Comparison of ENCODE assay signal across 9 cellular contexts in genomic region chr6:31355540-31355988, GRCh38. TPM values are rescaled to one million over a fixed set of nuclear protein-coding genes. Genes with fewer than 3 reads are reported as not detected.
DNase-seq lines count a peak whose midpoint lies in the region; ATAC-seq, FAIRE-seq and TF ChIP-seq lines count a peak whose summit lies in the region.
"Had no signal": no experiment of that assay in that cellular context is flagged by ENCODE, and none has a peak within 500 bp of the region (broad histone marks: within the 10 kb centered on the region; RNA-seq: fewer than 3 reads in every experiment).

No MANE protein-coding gene starts in this region.

- peak in 3 of 5 donors; percentile 15 to 27 (median 25) for DNase-seq in CD8-positive, alpha-beta memory T cell
- DNase-seq in Peyer's patch (no peak), endothelial cell (ENCODE audit: low spot score) (no peak), pancreas (no peak), GM10248 (ENCODE audit: extremely low spot score) (no peak), HCEC 1CT (no peak)
- DNase-seq in activated CD4-positive, CD25-positive, alpha-beta regulatory T cell treated with anti-CD3 and anti-CD28 coated beads, Interleukin-2, amount 50 U/mL, for 72 hours = no peak
- DNase-seq: NCI-H2171 treated with DMSO at 0.1 percent for 48 hours had no signal

- peaks cover 31% of the 10 kb centered on the region for H3K36me3 ChIP-seq in CD8-positive, alpha-beta memory T cell (ENCODE audit: insufficient read depth, low read length)
- H3K36me3 ChIP-seq in Peyer's patch (peaks cover 0 to 24% (median 2%) of the 10 kb centered on the region in 3 donors), pancreas (no peaks in the 10 kb centered on the region)

- no peak for TF ChIP-seq POLR2A in Peyer's patch (IDR thresholded peaks at IDR 0.05)

- H3K4me1 Mint-ChIP-seq in CD8-positive, alpha-beta memory T cell = peaks cover 71 to 77% (median 76%) of the 10 kb centered on the region in 3 donors
- H3K4me1 Mint-ChIP-seq in endothelial cell (ENCODE audit: unreplicated experiment) = peaks cover 9% of the 10 kb centered on the region

- peak overlapping the region; percentile 99 for H3K27ac ChIP-seq in CD8-positive, alpha-beta memory T cell (ENCODE audit: low read depth, low read length)
- H3K27ac ChIP-seq in Peyer's patch = peak overlapping the region in 2 of 4 donors; percentile 44 to 86
- H3K27ac ChIP-seq in pancreas = no peak overlapping the region

- H3K4me3 ChIP-seq in CD8-positive, alpha-beta memory T cell (ENCODE audit: low read length) = peak overlapping the region; percentile 100
- peak overlapping the region; percentile 63 to 96 (median 80) for H3K4me3 ChIP-seq in Peyer's patch
- peak overlapping the region in 3 of 4 donors; percentile 5 to 51 (median 50) for H3K4me3 ChIP-seq in pancreas

- H3K9me3 ChIP-seq in CD8-positive, alpha-beta memory T cell (ENCODE audit: low read length) = no peaks in the 10 kb centered on the region
- no peaks in the 10 kb centered on the region for H3K9me3 ChIP-seq in Peyer's patch
- no peaks in the 10 kb centered on the region for H3K9me3 ChIP-seq in pancreas

- peak overlapping the region; percentile 78 to 100 (median 98) for H3K27ac Mint-ChIP-seq in CD8-positive, alpha-beta memory T cell
- H3K27ac Mint-ChIP-seq in endothelial cell (ENCODE audit: unreplicated experiment) = peak overlapping the region; percentile 36

- 66 to 83% methylated on average over 7 of the region's 7 CpGs for WGBS in pancreas, 2 donors

- ATAC-seq in pancreas (no peak), GM19023 (IDR thresholded peaks at IDR 0.05; ENCODE audit: unreplicated experiment) (no peak)

- no peaks in the 10 kb centered on the region for H3K27me3 ChIP-seq in CD8-positive, alpha-beta memory T cell (ENCODE audit: insufficient read depth, low read length, poor library complexity, severe bottlenecking)
- H3K27me3 ChIP-seq in Peyer's patch (no peaks in the 10 kb centered on the region), pancreas (no peaks in the 10 kb centered on the region)

- peak overlapping the region; percentile 96 to 100 (median 97) for H3K4me3 Mint-ChIP-seq in CD8-positive, alpha-beta memory T cell
- peak overlapping the region; percentile 84 for H3K4me3 Mint-ChIP-seq in endothelial cell (ENCODE audit: unreplicated experiment)

- peaks cover 2 to 37% of the 10 kb centered on the region in 2 donors for H3K27me3 Mint-ChIP-seq in CD8-positive, alpha-beta memory T cell
- H3K27me3 Mint-ChIP-seq in endothelial cell (ENCODE audit: unreplicated experiment) = peaks cover 2% of the 10 kb centered on the region

- intact Hi-C loops in pancreas (cut with DNase I) = loop anchor here in 1 of 3 donors (10.0 kb wide), 1 partner anchor 71 kb away; no protein-coding TSS in a partner anchor

- peaks cover 26 to 60% (median 33%) of the 10 kb centered on the region in 3 donors for H3K36me3 Mint-ChIP-seq in CD8-positive, alpha-beta memory T cell
- peaks cover 20% of the 10 kb centered on the region for H3K36me3 Mint-ChIP-seq in endothelial cell (ENCODE audit: low read depth, unreplicated experiment)

- POLR2A ChIA-PET in CD8-positive, alpha-beta memory T cell (lab: Charles Lee) = interaction anchor here (0.5 to 5.7 kb wide), 8 partner anchors 11 to 741 kb away, joined by 3 to 42 read pairs (median 5); partner anchors contain the start of gene HLA-C
- POLR2A ChIA-PET in GM10248 (lab: Yijun Ruan, JAX) = interaction anchor here (0.6 to 1.2 kb wide), 3 partner anchors 86 to 155 kb away, joined by 3 to 8 read pairs (median 6); no protein-coding TSS in a partner anchor

- no peak for FAIRE-seq in pancreas (lab: Jason Lieb, UNC)

- peaks cover 0 to 3% (median 1%) of the 10 kb centered on the region in 5 donors for H3K9me3 Mint-ChIP-seq in CD8-positive, alpha-beta memory T cell
- no peaks in the 10 kb centered on the region for H3K9me3 Mint-ChIP-seq in endothelial cell (ENCODE audit: unreplicated experiment)

- H3K4me1 ChIP-seq in CD8-positive, alpha-beta memory T cell (ENCODE audit: insufficient read depth, low read length) = peaks cover 53% of the 10 kb centered on the region
- H3K4me1 ChIP-seq in Peyer's patch = peaks cover 0 to 27% (median 17%) of the 10 kb centered on the region in 4 donors
- peaks cover 0 to 6% (median 0%) of the 10 kb centered on the region in 3 donors for H3K4me1 ChIP-seq in pancreas

- CTCF ChIA-PET in CD8-positive, alpha-beta memory T cell (lab: Charles Lee) = no interaction called here
- CTCF ChIA-PET in GM10248 (lab: Yijun Ruan, JAX) = no interaction called here

- no peak for TF ChIP-seq CTCF in Peyer's patch (IDR thresholded peaks at IDR 0.05)
- no peak for TF ChIP-seq CTCF in endothelial cell (IDR thresholded peaks at IDR 0.05; ENCODE audit: unreplicated experiment)
- no peak for TF ChIP-seq CTCF in pancreas (IDR thresholded peaks at IDR 0.05)
- no peak for TF ChIP-seq CTCF in GM10248 (IDR thresholded peaks at IDR 0.05; ENCODE audit: control extremely low read depth, extremely low read depth, low read depth, missing control alignments)

RNA-seq across cellular contexts. Expression of gene HLA-B, which starts 1.4 kb away (rescaled TPM):
- total RNA-seq in CD8-positive, alpha-beta memory T cell = 1,000 to 10,000 TPM; 3,705 to 3,812 TPM
- 8,337 TPM for polyA plus RNA-seq in CD8-positive, alpha-beta memory T cell
- total RNA-seq in Peyer's patch (1,000 to 10,000 TPM in 3 of 4 donors, 100 to 1,000 TPM in 1; 835 to 3,384 (median 2,517) TPM), endothelial cell (ENCODE audit: unreplicated experiment) (301 TPM), pancreas (1,000 to 10,000 TPM in 1 of 6 donors, 100 to 1,000 TPM in 5; 141 to 1,089 (median 229) TPM)
- polyA plus RNA-seq in pancreas = 100 to 1,000 TPM; 269 to 373 TPM

RNA-seq across cellular contexts. Expression of gene MICA, which starts 47.8 kb away (rescaled TPM):
- 10 to 100 TPM; 12.4 to 12.8 TPM for total RNA-seq in CD8-positive, alpha-beta memory T cell
- polyA plus RNA-seq in CD8-positive, alpha-beta memory T cell = 8.2 TPM
- 10 to 100 TPM; 21.0 to 71.0 (median 29.1) TPM for total RNA-seq in Peyer's patch
- 16.6 TPM for total RNA-seq in endothelial cell (ENCODE audit: unreplicated experiment)
- total RNA-seq in pancreas = 10 to 100 TPM in 1 of 6 donors, 1 to 10 TPM in 5; 4.8 to 15.8 (median 5.7) TPM
- polyA plus RNA-seq in pancreas = 10 to 100 TPM; 13.6 to 22.6 TPM

Comparison
In these comparisons a context has a peak if more than half of its experiments do, and no peak if none do; other contexts are left out.
1. DNase-seq: peak in CD8-positive, alpha-beta memory T cell (3 of 5); none in Peyer's patch (0 of 3), endothelial cell (single experiment), pancreas (0 of 6), GM10248 (single experiment), activated CD4-positive, CD25-positive, alpha-beta regulatory T cell treated with anti-CD3 and anti-CD28 coated beads, Interleukin-2, amount 50 U/mL, for 72 hours (single experiment) and HCEC 1CT (single experiment).
2. H3K4me3 ChIP-seq: peak in every context shown above with its lines; median percentile 100 in CD8-positive, alpha-beta memory T cell; 80 in Peyer's patch; 50 in pancreas.